In the genomic region with DNA sequence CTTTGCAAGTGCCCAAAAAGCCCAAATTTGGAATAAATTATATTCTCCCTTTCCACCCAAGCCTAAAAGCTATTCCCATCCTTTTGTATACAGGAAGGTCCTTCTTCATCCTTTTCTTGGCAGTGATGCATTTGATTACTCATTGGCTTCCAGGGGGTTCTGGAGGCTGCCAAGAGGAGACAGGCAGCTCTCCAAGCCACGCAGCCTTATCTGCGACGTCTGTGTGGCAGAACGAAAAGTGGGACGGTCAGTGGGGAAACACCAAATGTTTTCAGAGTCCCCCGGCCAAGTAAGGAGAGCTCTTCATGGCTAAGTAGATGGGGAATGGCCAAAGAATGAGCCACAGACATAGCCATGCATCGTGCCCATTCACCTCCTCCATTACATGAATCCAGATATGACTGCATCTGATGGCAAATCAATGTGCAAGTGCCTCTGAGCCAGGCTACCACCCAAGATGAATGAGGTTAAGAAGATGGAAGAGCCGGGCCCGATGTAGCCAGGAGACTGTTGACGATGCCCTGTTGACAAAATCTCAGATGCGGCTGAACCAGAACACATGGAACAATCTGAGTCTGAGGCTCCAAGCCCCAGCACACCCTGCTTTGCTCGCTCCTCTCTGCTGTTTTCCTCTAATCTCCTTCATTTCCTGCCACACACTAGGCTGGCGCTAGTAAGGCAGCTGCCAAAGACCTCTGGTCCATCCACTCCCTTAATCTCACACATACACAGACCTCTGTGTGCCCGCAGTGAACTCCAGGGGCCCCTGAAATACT, we compare ENCODE assay signal across 1 cellular context.
TF ChIP-seq lines count a peak whose summit lies in the region.

No MANE protein-coding gene starts in this region.

TF ChIP-seq in K562, 482 proteins besides CTCF, POLR2A, EP300 and RAD21 (continued from another document):
- TF ChIP-seq, protein P1, sequence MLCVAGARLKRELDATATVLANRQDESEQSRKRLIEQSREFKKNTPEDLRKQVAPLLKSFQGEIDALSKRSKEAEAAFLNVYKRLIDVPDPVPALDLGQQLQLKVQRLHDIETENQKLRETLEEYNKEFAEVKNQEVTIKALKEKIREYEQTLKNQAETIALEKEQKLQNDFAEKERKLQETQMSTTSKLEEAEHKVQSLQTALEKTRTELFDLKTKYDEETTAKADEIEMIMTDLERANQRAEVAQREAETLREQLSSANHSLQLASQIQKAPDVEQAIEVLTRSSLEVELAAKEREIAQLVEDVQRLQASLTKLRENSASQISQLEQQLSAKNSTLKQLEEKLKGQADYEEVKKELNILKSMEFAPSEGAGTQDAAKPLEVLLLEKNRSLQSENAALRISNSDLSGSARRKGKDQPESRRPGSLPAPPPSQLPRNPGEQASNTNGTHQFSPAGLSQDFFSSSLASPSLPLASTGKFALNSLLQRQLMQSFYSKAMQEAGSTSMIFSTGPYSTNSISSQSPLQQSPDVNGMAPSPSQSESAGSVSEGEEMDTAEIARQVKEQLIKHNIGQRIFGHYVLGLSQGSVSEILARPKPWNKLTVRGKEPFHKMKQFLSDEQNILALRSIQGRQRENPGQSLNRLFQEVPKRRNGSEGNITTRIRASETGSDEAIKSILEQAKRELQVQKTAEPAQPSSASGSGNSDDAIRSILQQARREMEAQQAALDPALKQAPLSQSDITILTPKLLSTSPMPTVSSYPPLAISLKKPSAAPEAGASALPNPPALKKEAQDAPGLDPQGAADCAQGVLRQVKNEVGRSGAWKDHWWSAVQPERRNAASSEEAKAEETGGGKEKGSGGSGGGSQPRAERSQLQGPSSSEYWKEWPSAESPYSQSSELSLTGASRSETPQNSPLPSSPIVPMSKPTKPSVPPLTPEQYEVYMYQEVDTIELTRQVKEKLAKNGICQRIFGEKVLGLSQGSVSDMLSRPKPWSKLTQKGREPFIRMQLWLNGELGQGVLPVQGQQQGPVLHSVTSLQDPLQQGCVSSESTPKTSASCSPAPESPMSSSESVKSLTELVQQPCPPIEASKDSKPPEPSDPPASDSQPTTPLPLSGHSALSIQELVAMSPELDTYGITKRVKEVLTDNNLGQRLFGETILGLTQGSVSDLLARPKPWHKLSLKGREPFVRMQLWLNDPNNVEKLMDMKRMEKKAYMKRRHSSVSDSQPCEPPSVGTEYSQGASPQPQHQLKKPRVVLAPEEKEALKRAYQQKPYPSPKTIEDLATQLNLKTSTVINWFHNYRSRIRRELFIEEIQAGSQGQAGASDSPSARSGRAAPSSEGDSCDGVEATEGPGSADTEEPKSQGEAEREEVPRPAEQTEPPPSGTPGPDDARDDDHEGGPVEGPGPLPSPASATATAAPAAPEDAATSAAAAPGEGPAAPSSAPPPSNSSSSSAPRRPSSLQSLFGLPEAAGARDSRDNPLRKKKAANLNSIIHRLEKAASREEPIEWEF (CRISPR knock-in tag; IDR thresholded peaks at IDR 0.05) = no peak
- TF ChIP-seq GMEB1 (CRISPR knock-in tag; IDR thresholded peaks at IDR 0.05) = no peak
